ENCODE assay signal across 1 cellular context in the genomic region with DNA sequence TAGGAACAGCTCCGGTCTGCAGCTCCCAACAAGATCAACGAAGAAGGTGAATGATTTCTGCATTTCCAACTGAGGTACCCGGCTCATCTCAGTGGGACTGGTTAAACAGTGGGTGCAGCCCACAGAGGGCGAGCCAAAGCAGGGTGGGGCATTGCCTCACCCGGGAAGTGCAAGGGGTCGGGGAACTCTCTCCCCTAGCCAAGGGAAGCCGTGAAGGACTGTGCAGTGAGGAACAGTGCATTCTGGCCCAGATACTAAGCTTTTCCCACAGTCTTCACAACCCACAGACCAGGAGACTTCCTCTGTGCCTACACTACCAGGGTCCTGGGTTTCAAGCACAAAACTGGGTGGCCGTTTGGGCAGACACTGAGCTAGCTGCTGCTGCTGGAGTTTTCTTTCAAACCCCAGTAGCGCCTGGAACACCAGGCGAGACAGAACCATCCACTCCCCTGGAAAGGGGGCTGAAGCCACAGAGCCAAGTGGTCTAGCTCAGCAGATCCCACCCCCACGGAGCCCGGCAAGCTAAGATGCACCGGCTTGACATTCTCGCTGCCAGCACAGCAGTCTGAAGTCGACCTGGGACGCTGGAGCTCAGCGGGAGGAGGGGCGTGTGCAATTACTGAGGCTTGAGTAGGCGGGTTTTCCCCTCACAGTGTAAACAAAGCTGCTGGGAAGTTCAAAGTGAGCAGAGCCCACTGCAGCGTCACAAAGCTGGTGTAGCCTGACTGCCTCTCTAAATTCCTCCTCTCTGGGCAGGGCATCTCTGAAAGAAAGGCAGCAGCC.
TF ChIP-seq lines count a peak whose summit lies in the region.

No MANE protein-coding gene starts in this region.

TF ChIP-seq in GM23338, 12 proteins besides CTCF, POLR2A, EP300 and RAD21 (continued from another document):
- TF ChIP-seq, protein P1, sequence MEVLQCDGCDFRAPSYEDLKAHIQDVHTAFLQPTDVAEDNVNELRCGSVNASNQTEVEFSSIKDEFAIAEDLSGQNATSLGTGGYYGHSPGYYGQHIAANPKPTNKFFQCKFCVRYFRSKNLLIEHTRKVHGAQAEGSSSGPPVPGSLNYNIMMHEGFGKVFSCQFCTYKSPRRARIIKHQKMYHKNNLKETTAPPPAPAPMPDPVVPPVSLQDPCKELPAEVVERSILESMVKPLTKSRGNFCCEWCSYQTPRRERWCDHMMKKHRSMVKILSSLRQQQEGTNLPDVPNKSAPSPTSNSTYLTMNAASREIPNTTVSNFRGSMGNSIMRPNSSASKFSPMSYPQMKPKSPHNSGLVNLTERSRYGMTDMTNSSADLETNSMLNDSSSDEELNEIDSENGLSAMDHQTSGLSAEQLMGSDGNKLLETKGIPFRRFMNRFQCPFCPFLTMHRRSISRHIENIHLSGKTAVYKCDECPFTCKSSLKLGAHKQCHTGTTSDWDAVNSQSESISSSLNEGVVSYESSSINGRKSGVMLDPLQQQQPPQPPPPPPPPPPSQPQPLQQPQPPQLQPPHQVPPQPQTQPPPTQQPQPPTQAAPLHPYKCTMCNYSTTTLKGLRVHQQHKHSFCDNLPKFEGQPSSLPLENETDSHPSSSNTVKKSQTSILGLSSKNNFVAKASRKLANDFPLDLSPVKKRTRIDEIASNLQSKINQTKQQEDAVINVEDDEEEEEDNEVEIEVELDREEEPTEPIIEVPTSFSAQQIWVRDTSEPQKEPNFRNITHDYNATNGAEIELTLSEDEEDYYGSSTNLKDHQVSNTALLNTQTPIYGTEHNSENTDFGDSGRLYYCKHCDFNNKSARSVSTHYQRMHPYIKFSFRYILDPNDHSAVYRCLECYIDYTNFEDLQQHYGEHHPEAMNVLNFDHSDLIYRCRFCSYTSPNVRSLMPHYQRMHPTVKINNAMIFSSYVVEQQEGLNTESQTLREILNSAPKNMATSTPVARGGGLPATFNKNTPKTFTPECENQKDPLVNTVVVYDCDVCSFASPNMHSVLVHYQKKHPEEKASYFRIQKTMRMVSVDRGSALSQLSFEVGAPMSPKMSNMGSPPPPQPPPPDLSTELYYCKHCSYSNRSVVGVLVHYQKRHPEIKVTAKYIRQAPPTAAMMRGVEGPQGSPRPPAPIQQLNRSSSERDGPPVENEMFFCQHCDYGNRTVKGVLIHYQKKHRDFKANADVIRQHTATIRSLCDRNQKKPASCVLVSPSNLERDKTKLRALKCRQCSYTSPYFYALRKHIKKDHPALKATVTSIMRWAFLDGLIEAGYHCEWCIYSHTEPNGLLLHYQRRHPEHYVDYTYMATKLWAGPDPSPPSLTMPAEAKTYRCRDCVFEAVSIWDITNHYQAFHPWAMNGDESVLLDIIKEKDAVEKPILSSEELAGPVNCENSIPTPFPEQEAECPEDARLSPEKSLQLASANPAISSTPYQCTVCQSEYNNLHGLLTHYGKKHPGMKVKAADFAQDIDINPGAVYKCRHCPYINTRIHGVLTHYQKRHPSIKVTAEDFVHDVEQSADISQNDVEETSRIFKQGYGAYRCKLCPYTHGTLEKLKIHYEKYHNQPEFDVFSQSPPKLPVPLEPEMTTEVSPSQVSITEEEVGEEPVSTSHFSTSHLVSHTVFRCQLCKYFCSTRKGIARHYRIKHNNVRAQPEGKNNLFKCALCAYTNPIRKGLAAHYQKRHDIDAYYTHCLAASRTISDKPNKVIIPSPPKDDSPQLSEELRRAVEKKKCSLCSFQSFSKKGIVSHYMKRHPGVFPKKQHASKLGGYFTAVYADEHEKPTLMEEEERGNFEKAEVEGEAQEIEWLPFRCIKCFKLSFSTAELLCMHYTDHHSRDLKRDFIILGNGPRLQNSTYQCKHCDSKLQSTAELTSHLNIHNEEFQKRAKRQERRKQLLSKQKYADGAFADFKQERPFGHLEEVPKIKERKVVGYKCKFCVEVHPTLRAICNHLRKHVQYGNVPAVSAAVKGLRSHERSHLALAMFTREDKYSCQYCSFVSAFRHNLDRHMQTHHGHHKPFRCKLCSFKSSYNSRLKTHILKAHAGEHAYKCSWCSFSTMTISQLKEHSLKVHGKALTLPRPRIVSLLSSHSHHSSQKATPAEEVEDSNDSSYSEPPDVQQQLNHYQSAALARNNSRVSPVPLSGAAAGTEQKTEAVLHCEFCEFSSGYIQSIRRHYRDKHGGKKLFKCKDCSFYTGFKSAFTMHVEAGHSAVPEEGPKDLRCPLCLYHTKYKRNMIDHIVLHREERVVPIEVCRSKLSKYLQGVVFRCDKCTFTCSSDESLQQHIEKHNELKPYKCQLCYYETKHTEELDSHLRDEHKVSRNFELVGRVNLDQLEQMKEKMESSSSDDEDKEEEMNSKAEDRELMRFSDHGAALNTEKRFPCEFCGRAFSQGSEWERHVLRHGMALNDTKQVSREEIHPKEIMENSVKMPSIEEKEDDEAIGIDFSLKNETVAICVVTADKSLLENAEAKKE (CRISPR knock-in tag; IDR thresholded peaks at IDR 0.05) = no peak
- TF ChIP-seq CREB1 (CRISPR knock-in tag; IDR thresholded peaks at IDR 0.05; ENCODE audit: low read depth) = peak; percentile 58; the same call in 1 of the 2 replicates
